In genomic region chr10:125419146-125419545, GRCh38 we compare ENCODE assay signal across 7 cellular contexts.
"Had no signal": no experiment of that assay in that cellular context is flagged by ENCODE, and none has a peak within 500 bp of the region (broad histone marks: within the 10 kb centered on the region; RNA-seq: fewer than 3 reads in every experiment).

No MANE protein-coding gene starts in this region.

- H3K9ac ChIP-seq: GM23248 had no signal

- H3K27ac Mint-ChIP-seq: HFFc6, IgD-negative memory B cell had no signal

- DNase-seq: GM23248, GOT3, H7, HFFc6, KG1 had no signal

- H3K36me3 ChIP-seq: HAP-1 had no signal

- H2AFZ ChIP-seq: GM23248 had no signal

- H3K27ac ChIP-seq: GM23248 had no signal

- H3K9me3 Mint-ChIP-seq: HFFc6 had no signal

- H3K27me3 Mint-ChIP-seq: IgD-negative memory B cell had no signal

- H3K4me3 ChIP-seq: GM23248, HAP-1 had no signal

- H3K4me3 Mint-ChIP-seq: HFFc6 had no signal

- H3K4me1 Mint-ChIP-seq: IgD-negative memory B cell had no signal

- H3K9me3 ChIP-seq: HAP-1 had no signal

- H3K36me3 Mint-ChIP-seq: IgD-negative memory B cell had no signal

- H3K4me1 ChIP-seq: HAP-1 had no signal
